23 cellular contexts compared by ENCODE assay signal in genomic region chr14:63926641-63927040, GRCh38.
"Had no signal": no experiment of that assay in that cellular context is flagged by ENCODE, and none has a peak within 500 bp of the region (broad histone marks: within the 10 kb centered on the region; RNA-seq: fewer than 3 reads in every experiment).

No MANE protein-coding gene starts in this region.

- H3K36me3 ChIP-seq: colonic mucosa, heart right ventricle, neural progenitor cell, right lobe of liver, tibial artery had no signal

- H3K27ac ChIP-seq: colonic mucosa, esophagus squamous epithelium, neural progenitor cell, parathyroid adenoma, right lobe of liver, testis, tibial artery had no signal

- ATAC-seq: heart right ventricle, right lobe of liver had no signal

- H3K27me3 ChIP-seq: colonic mucosa, esophagus squamous epithelium, heart right ventricle, neural progenitor cell, right lobe of liver, testis, tibial artery had no signal

- H3K4me1 Mint-ChIP-seq: memory B cell, neural progenitor cell had no signal

- H3K9me3 ChIP-seq: colonic mucosa, esophagus squamous epithelium, right lobe of liver, testis had no signal

- H3K27ac Mint-ChIP-seq: dendritic cell treated with granulocyte-macrophage colony-stimulating factor and Interleukin-4, amounts not matched to agents 40 ng/mL and 50 ng/mL, for 4 days; memory B cell; nephron; neural progenitor cell; progenitor cell of endocrine pancreas; type B pancreatic cell had no signal

- H3K27me3 Mint-ChIP-seq: memory B cell, progenitor cell of endocrine pancreas, type B pancreatic cell had no signal

- H3K4me3 ChIP-seq: colonic mucosa, esophagus squamous epithelium, heart right ventricle, lung, neural progenitor cell, right lobe of liver, testis, tibial artery had no signal

- H3K4me1 ChIP-seq: colonic mucosa, neural progenitor cell, parathyroid adenoma, right lobe of liver had no signal

- H3K9me3 Mint-ChIP-seq: dendritic cell treated with granulocyte-macrophage colony-stimulating factor and Interleukin-4, amounts not matched to agents 40 ng/mL and 50 ng/mL, for 4 days had no signal

- DNase-seq: colonic mucosa; effector CD8-positive, alpha-beta T cell; erythroblast; esophagus squamous epithelium; foreskin melanocyte; glutamatergic neuron; heart right ventricle; right lobe of liver; small intestine; stimulated activated CD4-positive, alpha-beta T cell treated with anti-CD3 and anti-CD28 coated beads, Interleukin-15, amount 100 ng/mL, for 24 hours; stimulated activated CD4-positive, alpha-beta T cell treated with anti-CD3 and anti-CD28 coated beads, Interleukin-2, amount 100 ng/mL, for 48 hours; stimulated activated naive CD4-positive, alpha-beta T cell; substantia nigra; testis; tibial artery had no signal

- H3K4me3 Mint-ChIP-seq: dendritic cell treated with granulocyte-macrophage colony-stimulating factor and Interleukin-4, amounts not matched to agents 40 ng/mL and 50 ng/mL, for 4 days; memory B cell; nephron; neural progenitor cell; type B pancreatic cell had no signal
